8 cellular contexts compared by ENCODE assay signal in the genomic region with DNA sequence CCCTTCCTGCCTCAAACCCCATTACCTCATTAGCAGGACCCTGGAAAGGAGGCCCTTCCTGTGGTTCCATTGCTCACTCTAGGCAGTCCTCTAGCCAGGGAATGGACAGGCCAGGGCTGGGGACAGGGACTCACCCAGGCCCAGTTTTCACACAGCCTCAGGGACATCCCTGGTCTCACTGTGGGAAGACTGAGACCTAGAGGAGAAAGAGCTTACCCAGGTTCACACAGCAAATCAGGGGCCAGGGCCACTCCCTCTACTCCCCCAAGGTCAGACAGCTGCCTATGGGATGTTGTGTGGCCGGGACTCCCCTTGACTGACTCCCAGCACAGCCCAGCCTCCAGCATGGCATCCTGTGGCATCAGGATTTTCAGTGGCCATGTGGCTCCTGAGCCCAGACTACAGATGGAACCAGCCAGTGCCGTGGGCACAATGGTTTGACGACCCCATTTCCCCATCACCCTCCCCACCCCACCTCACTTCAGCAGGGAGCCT. TPM values are rescaled to one million over a fixed set of nuclear protein-coding genes. Genes with fewer than 3 reads are reported as not detected.
DNase-seq lines count a peak whose midpoint lies in the region; ATAC-seq, FAIRE-seq and TF ChIP-seq lines count a peak whose summit lies in the region.

No MANE protein-coding gene starts in this region.

- no peak for DNase-seq in cardiac muscle cell (ENCODE audit: low read depth in 1 of 2, low spot score in 1 of 2)
- no peak for DNase-seq in left cardiac atrium
- no peak for DNase-seq in activated CD8-positive, alpha-beta T cell treated with anti-CD3 and anti-CD28 coated beads, Interleukin-2, amount 10 ng/mL, durations not matched to agents 7 days and 5 days
- DNase-seq in memory B cell (ENCODE audit: low spot score in 2 of 2) = peak in 1 of 2 donors; percentile 27
- DNase-seq in urothelium cell line (ENCODE audit: low spot score) = no peak
- DNase-seq in NCI-H524 (lab: John Stamatoyannopoulos, UW) = no peak
- DNase-seq in HK-2 (ENCODE audit: unreplicated experiment) = no peak

- ATAC-seq in left cardiac atrium = no peak
- ATAC-seq in activated CD8-positive, alpha-beta T cell treated with anti-CD3 and anti-CD28 coated beads, Interleukin-2, amount 10 ng/mL, durations not matched to agents 7 days and 5 days = no peak
- no peak for ATAC-seq in memory B cell (ENCODE audit: low read depth)
- no peak for ATAC-seq in HG02885 (IDR thresholded peaks at IDR 0.05; ENCODE audit: poor library complexity, unreplicated experiment)

- POLR2A ChIA-PET in activated CD8-positive, alpha-beta T cell treated with anti-CD3 and anti-CD28 coated beads, Interleukin-2, amount 10 ng/mL, durations not matched to agents 7 days and 5 days (lab: Charles Lee) = interaction anchor here (0.6 to 1.4 kb wide), 4 partner anchors 8 to 221 kb away, joined by 3 to 4 read pairs (median 4); no protein-coding TSS in a partner anchor

- peak; percentile 76 for FAIRE-seq in urothelium cell line (lab: Jason Lieb, UNC)

- no peaks in the 10 kb centered on the region for H3K9me3 Mint-ChIP-seq in activated CD8-positive, alpha-beta T cell treated with anti-CD3 and anti-CD28 coated beads, Interleukin-2, amount 10 ng/mL, durations not matched to agents 7 days and 5 days (ENCODE audit: insufficient read depth)
- no peaks in the 10 kb centered on the region for H3K9me3 Mint-ChIP-seq in memory B cell

- no peaks in the 10 kb centered on the region for H3K36me3 ChIP-seq in cardiac muscle cell

- TF ChIP-seq CTCF in cardiac muscle cell (IDR thresholded peaks at IDR 0.05; ENCODE audit: low read depth, low read length) = no peak

- H3K4me1 Mint-ChIP-seq in activated CD8-positive, alpha-beta T cell treated with anti-CD3 and anti-CD28 coated beads, Interleukin-2, amount 10 ng/mL, durations not matched to agents 7 days and 5 days (ENCODE audit: low read depth) = peaks cover 32% of the 10 kb centered on the region
- peaks cover 37% of the 10 kb centered on the region for H3K4me1 Mint-ChIP-seq in memory B cell

- no peaks in the 10 kb centered on the region for H3K27me3 Mint-ChIP-seq in activated CD8-positive, alpha-beta T cell treated with anti-CD3 and anti-CD28 coated beads, Interleukin-2, amount 10 ng/mL, durations not matched to agents 7 days and 5 days (ENCODE audit: low read depth)
- H3K27me3 Mint-ChIP-seq in memory B cell = peaks cover 2% of the 10 kb centered on the region

- H3K27me3 ChIP-seq in cardiac muscle cell = no peaks in the 10 kb centered on the region

- intact Hi-C loops in left cardiac atrium (cut with DNase I) = no loop called here

- H3K9me3 ChIP-seq in cardiac muscle cell (ENCODE audit: low read depth) = no peaks in the 10 kb centered on the region

- H3K4me1 ChIP-seq in cardiac muscle cell (ENCODE audit: low read depth) = peaks cover 17% of the 10 kb centered on the region

- no peak overlapping the region for H3K4me3 ChIP-seq in cardiac muscle cell

- peak overlapping the region; percentile 92 for H3K27ac Mint-ChIP-seq in activated CD8-positive, alpha-beta T cell treated with anti-CD3 and anti-CD28 coated beads, Interleukin-2, amount 10 ng/mL, durations not matched to agents 7 days and 5 days
- peak overlapping the region; percentile 90 for H3K27ac Mint-ChIP-seq in memory B cell

- H3K36me3 Mint-ChIP-seq in activated CD8-positive, alpha-beta T cell treated with anti-CD3 and anti-CD28 coated beads, Interleukin-2, amount 10 ng/mL, durations not matched to agents 7 days and 5 days (ENCODE audit: low read depth) = no peaks in the 10 kb centered on the region
- no peaks in the 10 kb centered on the region for H3K36me3 Mint-ChIP-seq in memory B cell

- peak overlapping the region; percentile 69 for H3K27ac ChIP-seq in cardiac muscle cell

- no peak overlapping the region for H3K4me3 Mint-ChIP-seq in activated CD8-positive, alpha-beta T cell treated with anti-CD3 and anti-CD28 coated beads, Interleukin-2, amount 10 ng/mL, durations not matched to agents 7 days and 5 days
- H3K4me3 Mint-ChIP-seq in memory B cell = peak overlapping the region; percentile 56

- CTCF ChIA-PET in activated CD8-positive, alpha-beta T cell treated with anti-CD3 and anti-CD28 coated beads, Interleukin-2, amount 10 ng/mL, durations not matched to agents 7 days and 5 days (lab: Charles Lee) = interaction anchor here (1.5 kb wide), 1 partner anchor 24 kb away, joined by 5 read pairs; no protein-coding TSS in a partner anchor

RNA-seq across cellular contexts. Expression of a gene that starts 49.3 kb away (rescaled TPM):
- total RNA-seq in cardiac muscle cell = 20.4 and 35.3 TPM in 2 replicates
- 11.8 and 16.4 TPM in 2 replicates for polyA plus RNA-seq in cardiac muscle cell
- 10 to 100 TPM; 35.8 to 45.9 TPM for total RNA-seq in left cardiac atrium
- not detected for total RNA-seq in activated CD8-positive, alpha-beta T cell treated with anti-CD3 and anti-CD28 coated beads, Interleukin-2, amount 10 ng/mL, durations not matched to agents 7 days and 5 days

Comparison
In these comparisons a context has a peak if more than half of its experiments do, and no peak if none do; other contexts are left out.
1. RNA of a gene that starts 49.3 kb away (total RNA-seq): 35.8 to 45.9 TPM in left cardiac atrium and 20.4 to 35.3 TPM in cardiac muscle cell; not detected in activated CD8-positive, alpha-beta T cell treated with anti-CD3 and anti-CD28 coated beads, Interleukin-2, amount 10 ng/mL, durations not matched to agents 7 days and 5 days; every median in the first group is over 10 times any median in the second.